ENCODE assay signal across 8 cellular contexts in genomic region chr2:190649035-190649797, GRCh38. TPM values are rescaled to one million over a fixed set of nuclear protein-coding genes. Genes with fewer than 3 reads are reported as not detected.
DNase-seq lines count a peak whose midpoint lies in the region; ATAC-seq and TF ChIP-seq lines count a peak whose summit lies in the region.

Gene NAB1 (plus strand): TSS chr2:190649083. CDS start chr2:190659177, 10,094 bp downstream.

- peaks cover 50% of the 10 kb centered on the region for H3K79me2 ChIP-seq in OCI-LY3 (ENCODE audit: low read length)

- peak; percentile 48 for ATAC-seq in HG03064 (IDR thresholded peaks at IDR 0.05; ENCODE audit: low read depth, unreplicated experiment)

- H3K9me3 ChIP-seq in OCI-LY3 (ENCODE audit: insufficient read depth, low read length) (no peaks in the 10 kb centered on the region), neuron (ENCODE audit: low read length) (no peaks in the 10 kb centered on the region)

- H3K4me3 ChIP-seq in OCI-LY3 (ENCODE audit: low read length), result peak within 1 kb of the TSS; percentile 90
- peak within 1 kb of the TSS; percentile 79 for H3K4me3 ChIP-seq in fibroblast of the aortic adventitia (ENCODE audit: low read depth, low read length)
- H3K4me3 ChIP-seq in neuron (ENCODE audit: low read length), result peak within 1 kb of the TSS; percentile 73

- peak within 1 kb of the TSS; percentile 93 for H3K4me3 Mint-ChIP-seq in activated T-helper 1 cell treated with anti-CD3 and anti-CD28 coated beads, Interleukin-12 subunit alpha, Interleukin-12 subunit beta, Interleukin-2, Interleukin-4 antibody, amounts not matched to agents 30 ng/mL and 10 ng/mL and 1 ng/mL, durations not matched to agents 14 hours and 24 hours and 36 hours

- H3K27ac Mint-ChIP-seq in activated T-helper 1 cell treated with anti-CD3 and anti-CD28 coated beads, Interleukin-12 subunit alpha, Interleukin-12 subunit beta, Interleukin-2, Interleukin-4 antibody, amounts not matched to agents 30 ng/mL and 10 ng/mL and 1 ng/mL, durations not matched to agents 14 hours and 24 hours and 36 hours, result peak within 1 kb of the TSS; percentile 94

- TF ChIP-seq CTCF in OCI-LY3 (IDR thresholded peaks at IDR 0.05; ENCODE audit: low read depth, low read length) (no peak), fibroblast of the aortic adventitia (IDR thresholded peaks at IDR 0.05; ENCODE audit: insufficient read depth, low read length) (no peak), subcutaneous adipose tissue (IDR thresholded peaks at IDR 0.05; ENCODE audit: low read depth) (no peak)

- intact Hi-C loops in activated T-helper 1 cell treated with anti-CD3 and anti-CD28 coated beads, Interleukin-12 subunit alpha, Interleukin-12 subunit beta, Interleukin-2, Interleukin-4 antibody, amounts not matched to agents 30 ng/mL and 10 ng/mL and 1 ng/mL, durations not matched to agents 14 hours and 24 hours and 36 hours (cut with micrococcal nuclease), result loop anchor here (1.0 to 5.0 kb wide), 4 partner anchors 73 to 330 kb away; partner anchors contain the start of genes GLS and HIBCH

- peaks cover 16% of the 10 kb centered on the region for H3K4me1 ChIP-seq in OCI-LY3 (ENCODE audit: low read length)
- peaks cover 4% of the 10 kb centered on the region for H3K4me1 ChIP-seq in neuron (ENCODE audit: insufficient read depth, low read length)

- peak within 1 kb of the TSS; percentile 39 for H2AFZ ChIP-seq in OCI-LY3 (ENCODE audit: low read depth, low read length)
- H2AFZ ChIP-seq in neuron (ENCODE audit: low read depth, low read length), result peak within 1 kb of the TSS; percentile 99

- peak; percentile 37 for TF ChIP-seq POLR2A in GM18526 (IDR thresholded peaks at IDR 0.05; ENCODE audit: extremely low read depth, insufficient read length)

- H3K27me3 Mint-ChIP-seq in activated T-helper 1 cell treated with anti-CD3 and anti-CD28 coated beads, Interleukin-12 subunit alpha, Interleukin-12 subunit beta, Interleukin-2, Interleukin-4 antibody, amounts not matched to agents 30 ng/mL and 10 ng/mL and 1 ng/mL, durations not matched to agents 14 hours and 24 hours and 36 hours (ENCODE audit: insufficient read depth), result no peaks in the 10 kb centered on the region

- H3K27ac ChIP-seq in OCI-LY3 (ENCODE audit: low read length), result peak within 1 kb of the TSS; percentile 59

- DNase-seq in 8988T (peak; percentile 53), fibroblast of the aortic adventitia (ENCODE audit: low read depth) (no peak)
- DNase-seq in activated T-helper 1 cell treated with anti-CD3 and anti-CD28 coated beads, Interleukin-12 subunit alpha, Interleukin-12 subunit beta, Interleukin-2, Interleukin-4 antibody, amounts not matched to agents 30 ng/mL and 10 ng/mL and 1 ng/mL, durations not matched to agents 14 hours and 24 hours and 36 hours (ENCODE audit: low spot score), result peak; percentile 60

- peak within 1 kb of the TSS; percentile 77 for H3K9ac ChIP-seq in OCI-LY3 (ENCODE audit: low read length)

- no peaks in the 10 kb centered on the region for H3K9me3 Mint-ChIP-seq in activated T-helper 1 cell treated with anti-CD3 and anti-CD28 coated beads, Interleukin-12 subunit alpha, Interleukin-12 subunit beta, Interleukin-2, Interleukin-4 antibody, amounts not matched to agents 30 ng/mL and 10 ng/mL and 1 ng/mL, durations not matched to agents 14 hours and 24 hours and 36 hours

- peaks cover 28% of the 10 kb centered on the region for H4K20me1 ChIP-seq in OCI-LY3 (ENCODE audit: insufficient read depth, low read length)

- H3K27me3 ChIP-seq in OCI-LY3 (ENCODE audit: low read depth, low read length), result no peaks in the 10 kb centered on the region
- no peaks in the 10 kb centered on the region for H3K27me3 ChIP-seq in neuron (ENCODE audit: insufficient read depth, low read length)

- H3K4me1 Mint-ChIP-seq in activated T-helper 1 cell treated with anti-CD3 and anti-CD28 coated beads, Interleukin-12 subunit alpha, Interleukin-12 subunit beta, Interleukin-2, Interleukin-4 antibody, amounts not matched to agents 30 ng/mL and 10 ng/mL and 1 ng/mL, durations not matched to agents 14 hours and 24 hours and 36 hours (ENCODE audit: low read depth), result peaks cover 46% of the 10 kb centered on the region

- H3K36me3 ChIP-seq in OCI-LY3 (replicated peaks; ENCODE audit: low read depth, low read length) (peaks cover 12% of the 10 kb centered on the region), neuron (ENCODE audit: insufficient read depth, low read length) (no peaks in the 10 kb centered on the region)

- H3K36me3 Mint-ChIP-seq in activated T-helper 1 cell treated with anti-CD3 and anti-CD28 coated beads, Interleukin-12 subunit alpha, Interleukin-12 subunit beta, Interleukin-2, Interleukin-4 antibody, amounts not matched to agents 30 ng/mL and 10 ng/mL and 1 ng/mL, durations not matched to agents 14 hours and 24 hours and 36 hours (ENCODE audit: low read depth), result peaks cover 3% of the 10 kb centered on the region

- peak within 1 kb of the TSS; percentile 86 for H3K4me2 ChIP-seq in OCI-LY3 (ENCODE audit: low read length)

RNA-seq across cellular contexts. Expression of gene NAB1, which starts in this region (rescaled TPM):
- total RNA-seq in activated T-helper 1 cell treated with anti-CD3 and anti-CD28 coated beads, Interleukin-12 subunit alpha, Interleukin-12 subunit beta, Interleukin-2, Interleukin-4 antibody, amounts not matched to agents 30 ng/mL and 10 ng/mL and 1 ng/mL, durations not matched to agents 14 hours and 24 hours and 36 hours, result 34.1 and 35.3 TPM in 2 replicates
- total RNA-seq in fibroblast of the aortic adventitia (ENCODE audit: low replicate concordance) (34.4 and 52.6 TPM in 2 replicates), subcutaneous adipose tissue (10 to 100 TPM; 45.2 to 60.1 (median 56.3) TPM)
